In the genomic region with DNA sequence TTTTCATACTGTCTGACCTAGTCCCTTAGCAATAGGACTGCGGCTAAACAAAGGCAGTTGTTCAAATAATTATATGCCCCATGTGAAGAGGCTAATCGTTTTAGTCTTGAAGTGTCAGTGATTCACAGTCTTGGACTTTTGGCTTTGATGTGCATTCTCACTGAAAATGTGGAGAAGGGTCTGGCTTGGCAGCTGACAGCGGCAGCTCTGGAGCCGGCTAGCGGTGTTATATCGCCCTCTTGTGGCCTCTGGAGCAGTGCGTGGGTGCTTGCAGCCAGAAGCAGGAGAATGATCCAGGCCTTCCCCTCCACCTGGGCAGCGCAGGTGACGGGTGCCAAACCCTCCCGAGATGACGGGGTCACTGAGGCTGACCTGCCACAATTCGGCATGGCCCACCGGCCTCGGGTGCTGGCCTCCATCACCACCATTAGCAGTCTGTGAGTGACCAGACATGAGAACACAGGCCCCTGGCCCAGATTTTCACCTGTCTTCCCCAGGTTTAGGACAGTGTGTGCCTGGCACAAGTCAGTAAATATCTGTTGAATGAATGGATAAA, we compare ENCODE assay signal across 9 cellular contexts.
DNase-seq lines count a peak whose midpoint lies in the region; ATAC-seq and TF ChIP-seq lines count a peak whose summit lies in the region.
"Had no signal": no experiment of that assay in that cellular context is flagged by ENCODE, and none has a peak within 500 bp of the region (broad histone marks: within the 10 kb centered on the region; RNA-seq: fewer than 3 reads in every experiment).

No MANE protein-coding gene starts in this region.

- no peaks in the 10 kb centered on the region for H3K36me3 ChIP-seq in brain microvascular endothelial cell (replicated peaks)
- H3K36me3 ChIP-seq in spleen, result peaks cover 0 to 11% (median 0%) of the 10 kb centered on the region in 6 donors
- H3K36me3 ChIP-seq: BLaER1 had no signal

- H3K4me3 Mint-ChIP-seq in immature natural killer cell, result no peak overlapping the region

- 15 to 25% (median 22%) methylated on average over 13 to 14 of the region's 14 CpGs for WGBS in spleen, 5 donors

- peak; percentile 61 for DNase-seq in NCI-H1436 (lab: John Stamatoyannopoulos, UW)
- DNase-seq in NCI-H1436 treated with DMSO at 0.1 percent for 48 hours (lab: John Stamatoyannopoulos, UW), result no peak
- peak; percentile 47 for DNase-seq in NCI-H146 (lab: John Stamatoyannopoulos, UW)
- peak; percentile 69 for DNase-seq in UCSD-AML1 (lab: John Stamatoyannopoulos, UW; ENCODE audit: unreplicated experiment)
- peak; percentile 84 for DNase-seq in brain microvascular endothelial cell
- peak; percentile 43 to 54 (median 49) for DNase-seq in immature natural killer cell
- DNase-seq in spleen, result peak; percentile 90

- H3K4me1 Mint-ChIP-seq in immature natural killer cell, result no peaks in the 10 kb centered on the region

- no peaks in the 10 kb centered on the region for H3K9me3 ChIP-seq in spleen
- H3K9me3 ChIP-seq: BLaER1 had no signal

- TF ChIP-seq CTCF in brain microvascular endothelial cell (IDR thresholded peaks at IDR 0.05; ENCODE audit: low read depth, low read length, missing control alignments) (peak; percentile 97), spleen (IDR thresholded peaks at IDR 0.05 in 8 of 11, conservative IDR thresholded peaks at IDR 0.05 in 3 of 11) (peak; percentile 83 to 94 (median 87))

- H3K27me3 ChIP-seq in brain microvascular endothelial cell (replicated peaks) (no peaks in the 10 kb centered on the region), spleen (replicated peaks in 1 of 7) (no peaks in the 10 kb centered on the region)
- H3K27me3 ChIP-seq: BLaER1 had no signal

- TF ChIP-seq POLR2A in spleen (IDR thresholded peaks at IDR 0.05), result no peak

- H3K36me3 Mint-ChIP-seq in immature natural killer cell, result no peaks in the 10 kb centered on the region

- ATAC-seq in HG03520 (IDR thresholded peaks at IDR 0.05; ENCODE audit: unreplicated experiment), result no peak

- in situ Hi-C loops in brain microvascular endothelial cell (cut with HindIII; ENCODE audit: low pct_ligation_motif_present, low sequenced_read_pairs), result no loop called here

- H3K4me1 ChIP-seq in spleen, result peaks cover 0 to 25% (median 6%) of the 10 kb centered on the region in 6 donors

- no peak overlapping the region for H3K27ac ChIP-seq in brain microvascular endothelial cell
- H3K27ac ChIP-seq in spleen, result no peak overlapping the region
- H3K27ac ChIP-seq: BLaER1 had no signal

- H3K27me3 Mint-ChIP-seq in immature natural killer cell (ENCODE audit: low read depth in 3 of 3), result peaks cover 0 to 13% (median 0%) of the 10 kb centered on the region in 3 donors

- H3K4me3 ChIP-seq in brain microvascular endothelial cell (ENCODE audit: low read depth, low read length) (no peak overlapping the region), spleen (no peak overlapping the region)
- H3K4me3 ChIP-seq: BLaER1 had no signal

- no peak overlapping the region for H3K27ac Mint-ChIP-seq in immature natural killer cell

- no peaks in the 10 kb centered on the region for H3K9me3 Mint-ChIP-seq in immature natural killer cell

- intact Hi-C loops in spleen (cut with DNase I; ENCODE audit: low total_unique reads), result loop anchor here (5.0 kb wide), 1 partner anchor 122 kb away; no protein-coding TSS in a partner anchor
